In genomic region chr2:135985826-135986393, GRCh38 we compare ENCODE assay signal across 1 cellular context.
TF ChIP-seq lines count a peak whose summit lies in the region.

No MANE protein-coding gene starts in this region.

TF ChIP-seq in HepG2, 621 proteins besides CTCF, POLR2A, EP300 and RAD21 (continued from another document and continues in another):
- TF ChIP-seq KLF15 (CRISPR knock-in tag; IDR thresholded peaks at IDR 0.05; ENCODE audit: borderline replicate concordance): no peak
- TF ChIP-seq ZBTB1 (CRISPR knock-in tag; IDR thresholded peaks at IDR 0.05; ENCODE audit: borderline replicate concordance): no peak
- TF ChIP-seq ZNF572 (CRISPR knock-in tag; IDR thresholded peaks at IDR 0.05): 0 out of 2 replicates have a peak, but pooled peaks have one; percentile 61
- no peak for TF ChIP-seq HDAC1 (CRISPR knock-in tag; IDR thresholded peaks at IDR 0.05)
- no peak for TF ChIP-seq ZNF142 (CRISPR knock-in tag; IDR thresholded peaks at IDR 0.05)
- TF ChIP-seq ZNF367 (CRISPR knock-in tag; IDR thresholded peaks at IDR 0.05; ENCODE audit: borderline replicate concordance): no peak
- TF ChIP-seq ZNF589 (CRISPR knock-in tag; conservative IDR thresholded peaks at IDR 0.05): peak; percentile 85
- TF ChIP-seq KLF13 (CRISPR knock-in tag; IDR thresholded peaks at IDR 0.05): no peak
- TF ChIP-seq ZNF468 (CRISPR knock-in tag; IDR thresholded peaks at IDR 0.05): 0 out of 2 replicates have a peak, but pooled peaks have one; percentile 13
- TF ChIP-seq POGK (CRISPR knock-in tag; conservative IDR thresholded peaks at IDR 0.05): no peak
- TF ChIP-seq ZNF792 (CRISPR knock-in tag; IDR thresholded peaks at IDR 0.05): no peak
- no peak for TF ChIP-seq ARNT (IDR thresholded peaks at IDR 0.05)
- TF ChIP-seq NRL (CRISPR knock-in tag; IDR thresholded peaks at IDR 0.05; ENCODE audit: borderline replicate concordance): no peak; the same call in 1 of the 2 replicates
- no peak for TF ChIP-seq FOXA3 (CRISPR knock-in tag; IDR thresholded peaks at IDR 0.05)
- peak; percentile 43; the same call in 1 of the 2 replicates for TF ChIP-seq ZMYM2 (CRISPR knock-in tag; IDR thresholded peaks at IDR 0.05)
- TF ChIP-seq SAP130 (CRISPR knock-in tag; IDR thresholded peaks at IDR 0.05; ENCODE audit: low read depth): no peak
- no peak for TF ChIP-seq ZNF431 (CRISPR knock-in tag; IDR thresholded peaks at IDR 0.05; ENCODE audit: borderline replicate concordance, low read depth)
- no peak for TF ChIP-seq HDAC6 (IDR thresholded peaks at IDR 0.05; ENCODE audit: low read depth, low read length)
- TF ChIP-seq MZF1 (CRISPR knock-in tag; IDR thresholded peaks at IDR 0.05; ENCODE audit: borderline replicate concordance): no peak
- no peak for TF ChIP-seq TCF7 (IDR thresholded peaks at IDR 0.05; ENCODE audit: low read depth)
- no peak; the same call in 1 of the 2 replicates for TF ChIP-seq NR0B2 (CRISPR knock-in tag; IDR thresholded peaks at IDR 0.05)
- no peak for TF ChIP-seq ZNF83 (CRISPR knock-in tag; IDR thresholded peaks at IDR 0.05; ENCODE audit: borderline replicate concordance)
- TF ChIP-seq NFIC (IDR thresholded peaks at IDR 0.05; ENCODE audit: low read length): no peak
- no peak for TF ChIP-seq DMAP1 (CRISPR knock-in tag; IDR thresholded peaks at IDR 0.05)
- TF ChIP-seq IRX3 (CRISPR knock-in tag; IDR thresholded peaks at IDR 0.05; ENCODE audit: borderline replicate concordance, low read depth): no peak
- no peak for TF ChIP-seq ZNF225 (CRISPR knock-in tag; IDR thresholded peaks at IDR 0.05)
- no peak for TF ChIP-seq ZNF563 (CRISPR knock-in tag; IDR thresholded peaks at IDR 0.05)
- TF ChIP-seq RARA (CRISPR knock-in tag; IDR thresholded peaks at IDR 0.05): no peak
- no peak for TF ChIP-seq KLF9 (CRISPR knock-in tag; IDR thresholded peaks at IDR 0.05; ENCODE audit: low read depth)
- no peak for TF ChIP-seq ZNF331 (CRISPR knock-in tag; IDR thresholded peaks at IDR 0.05)
- no peak for TF ChIP-seq ZNF75D (CRISPR knock-in tag; IDR thresholded peaks at IDR 0.05; ENCODE audit: borderline replicate concordance)
- no peak for TF ChIP-seq KMT2A (CRISPR knock-in tag; IDR thresholded peaks at IDR 0.05)
- TF ChIP-seq ZNF780A (CRISPR knock-in tag; IDR thresholded peaks at IDR 0.05): 0 out of 2 replicates have a peak, but pooled peaks have one; percentile 26
- TF ChIP-seq STAT6 (CRISPR knock-in tag; IDR thresholded peaks at IDR 0.05; ENCODE audit: borderline replicate concordance): no peak
- no peak for TF ChIP-seq FOXP4 (CRISPR knock-in tag; IDR thresholded peaks at IDR 0.05)
- no peak for TF ChIP-seq TSC22D2 (CRISPR knock-in tag; IDR thresholded peaks at IDR 0.05; ENCODE audit: borderline replicate concordance)
- no peak for TF ChIP-seq SYNCRIP (IDR thresholded peaks at IDR 0.05; ENCODE audit: insufficient read depth, low read depth, low read length)
- TF ChIP-seq ZNF138 (CRISPR knock-in tag; IDR thresholded peaks at IDR 0.05; ENCODE audit: low read depth): 0 out of 2 replicates have a peak, but pooled peaks have one; percentile 18
- TF ChIP-seq ZBTB38 (CRISPR knock-in tag; IDR thresholded peaks at IDR 0.05): peak; percentile 99
- TF ChIP-seq GLMP (CRISPR knock-in tag; IDR thresholded peaks at IDR 0.05; ENCODE audit: borderline replicate concordance): no peak
- TF ChIP-seq ATF4 (CRISPR knock-in tag; IDR thresholded peaks at IDR 0.05): peak in 1 of 2 experiments; percentile 36; a peak in 1 of 4 replicates
- no peak for TF ChIP-seq NFE2L1 (CRISPR knock-in tag; IDR thresholded peaks at IDR 0.05; ENCODE audit: borderline replicate concordance)
- TF ChIP-seq SMC3 (IDR thresholded peaks at IDR 0.05; ENCODE audit: low read length): no peak
- 0 out of 2 replicates have a peak, but pooled peaks have one; percentile 28 for TF ChIP-seq HOXA9 (CRISPR knock-in tag; IDR thresholded peaks at IDR 0.05; ENCODE audit: borderline replicate concordance)
- TF ChIP-seq HOXA3 (CRISPR knock-in tag; IDR thresholded peaks at IDR 0.05): no peak
- no peak for TF ChIP-seq MXD1 (CRISPR knock-in tag; IDR thresholded peaks at IDR 0.05)
- no peak for TF ChIP-seq PTBP1 (IDR thresholded peaks at IDR 0.05; ENCODE audit: low read depth, low read length, poor library complexity, severe bottlenecking)
- TF ChIP-seq ZBTB4 (CRISPR knock-in tag; IDR thresholded peaks at IDR 0.05; ENCODE audit: borderline replicate concordance): peak; percentile 91; the same call in 1 of the 2 replicates
- peak; percentile 33; the same call in 1 of the 2 replicates for TF ChIP-seq ZNF598 (CRISPR knock-in tag; IDR thresholded peaks at IDR 0.05; ENCODE audit: borderline replicate concordance)
- no peak; the same call in 1 of the 2 replicates for TF ChIP-seq ZIK1 (CRISPR knock-in tag; IDR thresholded peaks at IDR 0.05; ENCODE audit: borderline replicate concordance, low read depth)
